ENCODE assay signal across 11 cellular contexts in genomic region chr13:46296465-46296822, GRCh38.
A peak's percentile ranks its signal among the peaks of the same experiment; 100 is the strongest.
DNase-seq lines count a peak whose midpoint lies in the region; ATAC-seq and TF ChIP-seq lines count a peak whose summit lies in the region.
"Had no signal": no experiment of that assay in that cellular context is flagged by ENCODE, and none has a peak within 500 bp of the region (broad histone marks: within the 10 kb centered on the region; RNA-seq: fewer than 3 reads in every experiment).

No MANE protein-coding gene starts in this region.

- H3K36me3 Mint-ChIP-seq in T-helper 1 cell treated with Interleukin-12 subunit alpha and Interleukin-12 subunit beta and Interleukin-4 antibody, amounts not matched to agents 30 μg/mL and 1 μg/mL, for 36 hours (ENCODE audit: low read depth): peaks cover 12% of the 10 kb centered on the region
- no peaks in the 10 kb centered on the region for H3K36me3 Mint-ChIP-seq in stimulated activated effector memory CD8-positive, alpha-beta T cell treated with anti-CD3 and anti-CD28 coated beads, Interleukin-12 subunit alpha, Interleukin-12 subunit beta, amount 100 ng/mL, for 72 hours

- H3K4me3 Mint-ChIP-seq in T-helper 1 cell treated with Interleukin-12 subunit alpha and Interleukin-12 subunit beta and Interleukin-4 antibody, amounts not matched to agents 30 μg/mL and 1 μg/mL, for 36 hours: peak overlapping the region; percentile 22
- peak overlapping the region; percentile 65 for H3K4me3 Mint-ChIP-seq in stimulated activated effector memory CD8-positive, alpha-beta T cell treated with anti-CD3 and anti-CD28 coated beads, Interleukin-12 subunit alpha, Interleukin-12 subunit beta, amount 100 ng/mL, for 72 hours
- H3K4me3 Mint-ChIP-seq: activated B cell treated with CpG ODN at 0.5 μM for 24 hours had no signal

- H3K9me3 ChIP-seq in breast epithelium: no peaks in the 10 kb centered on the region
- H3K9me3 ChIP-seq: sigmoid colon had no signal

- no peak; the same call in 1 of the 2 replicates for TF ChIP-seq EP300 in Ishikawa (IDR thresholded peaks at IDR 0.05; ENCODE audit: borderline replicate concordance)

- H3K4me1 Mint-ChIP-seq in T-helper 1 cell treated with Interleukin-12 subunit alpha and Interleukin-12 subunit beta and Interleukin-4 antibody, amounts not matched to agents 30 μg/mL and 1 μg/mL, for 36 hours (ENCODE audit: low read depth): peaks cover 33% of the 10 kb centered on the region
- peaks cover 31% of the 10 kb centered on the region for H3K4me1 Mint-ChIP-seq in stimulated activated effector memory CD8-positive, alpha-beta T cell treated with anti-CD3 and anti-CD28 coated beads, Interleukin-12 subunit alpha, Interleukin-12 subunit beta, amount 100 ng/mL, for 72 hours

- no peak for DNase-seq in T-helper 1 cell
- no peak for DNase-seq in breast epithelium (ENCODE audit: low spot score in 2 of 2)
- no peak for DNase-seq in stimulated activated effector memory CD8-positive, alpha-beta T cell treated with anti-CD3 and anti-CD28 coated beads, Interleukin-12 subunit alpha, Interleukin-12 subunit beta, amount 100 ng/mL, for 72 hours (ENCODE audit: low spot score in 2 of 2)
- DNase-seq in HuH-7 (ENCODE audit: low spot score): no peak
- DNase-seq: 8988T, activated B cell treated with CpG ODN at 0.5 μM for 24 hours, sigmoid colon had no signal

- intact Hi-C loops in breast epithelium (cut with DNase I; ENCODE audit: low total_unique reads): no loop called here

- no peak for TF ChIP-seq CTCF in breast epithelium (IDR thresholded peaks at IDR 0.05)

- no peaks in the 10 kb centered on the region for H3K27me3 Mint-ChIP-seq in T-helper 1 cell treated with Interleukin-12 subunit alpha and Interleukin-12 subunit beta and Interleukin-4 antibody, amounts not matched to agents 30 μg/mL and 1 μg/mL, for 36 hours (ENCODE audit: low read depth)

- TF ChIP-seq POLR2A in breast epithelium (IDR thresholded peaks at IDR 0.05): no peak

- TF ChIP-seq RAD21 in Ishikawa (IDR thresholded peaks at IDR 0.05; ENCODE audit: low read depth): no peak

- no peaks in the 10 kb centered on the region for H3K36me3 ChIP-seq in breast epithelium
- H3K36me3 ChIP-seq: sigmoid colon had no signal

- H3K4me3 ChIP-seq in breast epithelium: no peak overlapping the region
- H3K4me3 ChIP-seq: sigmoid colon had no signal

- H3K27me3 ChIP-seq in breast epithelium: no peaks in the 10 kb centered on the region
- H3K27me3 ChIP-seq: sigmoid colon had no signal

- H3K4me1 ChIP-seq in breast epithelium: no peaks in the 10 kb centered on the region

- H3K27ac Mint-ChIP-seq in T-helper 1 cell treated with Interleukin-12 subunit alpha and Interleukin-12 subunit beta and Interleukin-4 antibody, amounts not matched to agents 30 μg/mL and 1 μg/mL, for 36 hours: peak overlapping the region; percentile 92
- H3K27ac Mint-ChIP-seq in stimulated activated effector memory CD8-positive, alpha-beta T cell treated with anti-CD3 and anti-CD28 coated beads, Interleukin-12 subunit alpha, Interleukin-12 subunit beta, amount 100 ng/mL, for 72 hours: peak overlapping the region; percentile 86

- peak overlapping the region; percentile 63 to 78 for H3K27ac ChIP-seq in breast epithelium

- no peak for ATAC-seq in stimulated activated effector memory CD8-positive, alpha-beta T cell treated with anti-CD3 and anti-CD28 coated beads, Interleukin-12 subunit alpha, Interleukin-12 subunit beta, amount 100 ng/mL, for 72 hours
- ATAC-seq in GM18870 (IDR thresholded peaks at IDR 0.05; ENCODE audit: unreplicated experiment): no peak
- ATAC-seq in HG02571 (IDR thresholded peaks at IDR 0.05; ENCODE audit: unreplicated experiment): no peak

- peaks cover 25% of the 10 kb centered on the region for H3K9me3 Mint-ChIP-seq in T-helper 1 cell treated with Interleukin-12 subunit alpha and Interleukin-12 subunit beta and Interleukin-4 antibody, amounts not matched to agents 30 μg/mL and 1 μg/mL, for 36 hours
- H3K9me3 Mint-ChIP-seq in stimulated activated effector memory CD8-positive, alpha-beta T cell treated with anti-CD3 and anti-CD28 coated beads, Interleukin-12 subunit alpha, Interleukin-12 subunit beta, amount 100 ng/mL, for 72 hours: no peaks in the 10 kb centered on the region

TF ChIP-seq in Ishikawa, 13 proteins besides CTCF, POLR2A, EP300 and RAD21:
- TF ChIP-seq TCF12 (IDR thresholded peaks at IDR 0.05; ENCODE audit: low read depth): no peak
- 0 out of 2 replicates have a peak, but pooled peaks have one; percentile 16 for TF ChIP-seq USF1 (IDR thresholded peaks at IDR 0.05)
